Comparison of ENCODE assay signal across 15 cellular contexts in the genomic region with DNA sequence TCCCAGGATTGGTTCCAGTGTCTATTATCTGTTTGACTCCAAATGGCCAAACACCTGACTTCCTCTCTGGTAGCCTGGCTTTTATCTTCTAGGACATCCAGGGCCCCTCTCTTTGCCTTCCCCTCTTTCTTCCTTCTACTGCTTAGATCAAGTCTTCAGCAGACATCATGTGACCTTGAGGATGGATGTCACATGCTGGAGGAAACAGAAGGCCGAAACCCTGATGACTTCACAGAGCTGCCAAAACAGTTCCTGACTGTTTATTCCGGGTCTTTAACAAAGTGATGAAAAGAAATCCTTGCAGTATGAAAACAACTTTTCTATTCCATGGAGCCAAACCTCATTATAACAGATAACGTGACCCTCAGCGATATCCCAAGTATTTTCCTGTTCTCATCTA. TPM values are rescaled to one million over a fixed set of nuclear protein-coding genes. Genes with fewer than 3 reads are reported as not detected.
A peak's percentile ranks its signal among the peaks of the same experiment; 100 is the strongest.
DNase-seq lines count a peak whose midpoint lies in the region; ATAC-seq and TF ChIP-seq lines count a peak whose summit lies in the region.
"Had no signal": no experiment of that assay in that cellular context is flagged by ENCODE, and none has a peak within 500 bp of the region (broad histone marks: within the 10 kb centered on the region; RNA-seq: fewer than 3 reads in every experiment).

No MANE protein-coding gene starts in this region.

- H3K4me3 ChIP-seq in HL-60 (replicated peaks; ENCODE audit: insufficient read depth, low read length) (no peak overlapping the region), ovary (no peak overlapping the region)
- H3K4me3 ChIP-seq: pancreas had no signal

- no peaks in the 10 kb centered on the region for H3K27me3 Mint-ChIP-seq in naive thymus-derived CD8-positive, alpha-beta T cell

- H3K27ac ChIP-seq in HL-60 (replicated peaks) (0 out of 2 replicates have a peak overlapping the region, but pooled peaks have one; percentile 6), ovary (peak overlapping the region; percentile 18 to 24)
- H3K27ac ChIP-seq: pancreas had no signal

- 7 to 22% (median 11%) methylated on average over 4 of the region's 4 CpGs for WGBS in ovary, 3 donors

- ATAC-seq in GM21423 (IDR thresholded peaks at IDR 0.05; ENCODE audit: unreplicated experiment), result no peak
- ATAC-seq in naive thymus-derived CD8-positive, alpha-beta T cell, result no peak
- ATAC-seq: pancreas had no signal

- TF ChIP-seq CTCF in HL-60 (IDR thresholded peaks at IDR 0.05; ENCODE audit: insufficient read depth, low read length) (no peak), ovary (IDR thresholded peaks at IDR 0.05) (no peak)

- peaks cover 0 to 6% (median 2%) of the 10 kb centered on the region in 3 donors for H3K36me3 Mint-ChIP-seq in naive thymus-derived CD8-positive, alpha-beta T cell

- H3K27me3 ChIP-seq in HL-60 (ENCODE audit: insufficient read depth, poor library complexity, severe bottlenecking) (no peaks in the 10 kb centered on the region), ovary (no peaks in the 10 kb centered on the region)
- H3K27me3 ChIP-seq: pancreas had no signal

- H3K4me1 ChIP-seq in ovary (ENCODE audit: insufficient read depth), result peaks cover 13% of the 10 kb centered on the region
- H3K4me1 ChIP-seq: pancreas had no signal

- peak overlapping the region in 3 of 10 donors; percentile 10 to 26 (median 25) for H3K27ac Mint-ChIP-seq in naive thymus-derived CD8-positive, alpha-beta T cell
- H3K27ac Mint-ChIP-seq: endodermal cell had no signal

- no peak for TF ChIP-seq EP300 in ovary (IDR thresholded peaks at IDR 0.05)

- POLR2A ChIA-PET in naive thymus-derived CD8-positive, alpha-beta T cell (lab: Charles Lee), result interaction anchor here (0.6 kb wide), 1 partner anchor 275 kb away, joined by 3 read pairs; no protein-coding TSS in a partner anchor

- no peaks in the 10 kb centered on the region for H3K9me3 Mint-ChIP-seq in naive thymus-derived CD8-positive, alpha-beta T cell

- peaks cover 5 to 17% (median 11%) of the 10 kb centered on the region in 4 donors for H3K4me1 Mint-ChIP-seq in naive thymus-derived CD8-positive, alpha-beta T cell

- DNase-seq in Ammon's horn (ENCODE audit: low spot score), result peak; percentile 67
- peak; percentile 8 to 37 for DNase-seq in HL-60 (ENCODE audit: low read depth in 1 of 2, low spot score in 1 of 2)
- DNase-seq in epidermal melanocyte (ENCODE audit: insufficient read length, low spot score), result peak; percentile 17
- no peak for DNase-seq in ovary
- DNase-seq in NCI-H526 (lab: John Stamatoyannopoulos, UW), result no peak
- DNase-seq in naive thymus-derived CD8-positive, alpha-beta T cell, result no peak
- no peak for DNase-seq in kidney glomerular epithelial cell (lab: John Stamatoyannopoulos, UW)
- DNase-seq: activated CD4-positive, alpha-beta T cell treated with anti-CD3 and anti-CD28 coated beads for 1 hour; activated T-cell treated with anti-CD3 and anti-CD28 coated beads, Interleukin-2, amount 50 U/mL, for 1 hour; AML-193; endodermal cell; NK-92 treated with Interleukin-12 subunit alpha and Interleukin-12 subunit beta, amount 100 ng/mL, for 24 hours; pancreas; stimulated activated CD8-positive, alpha-beta memory T cell treated with anti-CD3 and anti-CD28 coated beads, Interleukin-4, amount 100 ng/mL, for 48 hours had no signal

- no peak for TF ChIP-seq POLR2A in ovary (IDR thresholded peaks at IDR 0.05)

- H3K9me3 ChIP-seq in ovary, result no peaks in the 10 kb centered on the region
- H3K9me3 ChIP-seq: pancreas had no signal

- H3K4me3 Mint-ChIP-seq in naive thymus-derived CD8-positive, alpha-beta T cell, result no peak overlapping the region
- H3K4me3 Mint-ChIP-seq: endodermal cell had no signal

- H3K36me3 ChIP-seq in ovary, result no peaks in the 10 kb centered on the region
- H3K36me3 ChIP-seq: pancreas had no signal

- intact Hi-C loops in ovary (cut with DNase I), result loop anchor here in 2 of 4 donors (10.0 kb wide), 2 partner anchors 124 to 344 kb away; partner anchors contain the start of genes FBXO28 (in 1 of the 2) and NVL (in 1 of the 2)

RNA-seq across cellular contexts. Expression of gene WDR26, which starts 24.5 kb away (rescaled TPM):
- 10 to 100 TPM; 50.4 to 66.5 (median 57.9) TPM for total RNA-seq in ovary
- 10 to 100 TPM; 28.5 to 55.7 TPM for polyA plus RNA-seq in ovary
- 100 to 1,000 TPM; 119 to 121 TPM for total RNA-seq in naive thymus-derived CD8-positive, alpha-beta T cell
- 1 to 10 TPM; 2.7 to 3.8 (median 2.8) TPM for polyA plus RNA-seq in naive thymus-derived CD8-positive, alpha-beta T cell

Comparison
In these comparisons a context has a peak if more than half of its experiments do, and no peak if none do; other contexts are left out.
1. DNase-seq: peak in Ammon's horn (single experiment), HL-60 (2 of 2) and epidermal melanocyte (single experiment); none in ovary (0 of 5), NCI-H526 (0 of 2), naive thymus-derived CD8-positive, alpha-beta T cell (0 of 10) and kidney glomerular epithelial cell (single experiment).